8 cellular contexts compared by ENCODE assay signal in genomic region chr3:108125550-108126071, GRCh38. TPM values are rescaled to one million over a fixed set of nuclear protein-coding genes. Genes with fewer than 3 reads are reported as not detected.
DNase-seq lines count a peak whose midpoint lies in the region; ATAC-seq and TF ChIP-seq lines count a peak whose summit lies in the region.

No MANE protein-coding gene starts in this region.

- peak; percentile 55 for ATAC-seq in GM18511 (IDR thresholded peaks at IDR 0.05; ENCODE audit: unreplicated experiment)
- ATAC-seq in HG02678 (IDR thresholded peaks at IDR 0.05; ENCODE audit: unreplicated experiment), result peak; percentile 56
- peak; percentile 70 to 71 for ATAC-seq in naive B cell (ENCODE audit: low read depth in 2 of 2)

- H3K4me1 Mint-ChIP-seq in naive B cell (peaks cover 80 to 89% (median 82%) of the 10 kb centered on the region in 3 donors), MCF 10A (ENCODE audit: insufficient read depth, unreplicated experiment) (peaks cover 6% of the 10 kb centered on the region)

- H3K9me3 Mint-ChIP-seq in naive B cell, result peaks cover 0 to 9% (median 5%) of the 10 kb centered on the region in 7 donors
- no peaks in the 10 kb centered on the region for H3K9me3 Mint-ChIP-seq in MCF 10A (ENCODE audit: unreplicated experiment)

- H3K27me3 Mint-ChIP-seq in naive B cell (no peaks in the 10 kb centered on the region), MCF 10A (ENCODE audit: insufficient read depth, unreplicated experiment) (no peaks in the 10 kb centered on the region)

- TF ChIP-seq CTCF in MCF 10A (IDR thresholded peaks at IDR 0.05; ENCODE audit: unreplicated experiment) (no peak), foreskin fibroblast (IDR thresholded peaks at IDR 0.05; ENCODE audit: low read depth, low read length) (no peak)

- peak overlapping the region; percentile 85 to 96 (median 92) for H3K4me3 Mint-ChIP-seq in naive B cell
- no peak overlapping the region for H3K4me3 Mint-ChIP-seq in MCF 10A (ENCODE audit: unreplicated experiment)

- intact Hi-C loops in MCF 10A (cut with micrococcal nuclease), result no loop called here

- H3K4me3 ChIP-seq in foreskin fibroblast (ENCODE audit: low read depth in 1 of 2, low read length in 2 of 2), result no peak overlapping the region

- POLR2A ChIA-PET in MCF 10A (lab: Yijun Ruan, JAX), result no interaction called here

- CTCF ChIA-PET in MCF 10A (lab: Yijun Ruan, JAX), result interaction anchor here (0.6 kb wide), 1 partner anchor 312 kb away, joined by 6 read pairs; no protein-coding TSS in a partner anchor

- BruUV-seq in MCF 10A (replicated peaks; lab: Mats Ljungman, UMichigan), result no TSS peak

- H3K36me3 Mint-ChIP-seq in naive B cell (peaks cover 16 to 17% of the 10 kb centered on the region in 2 donors), MCF 10A (ENCODE audit: insufficient read depth, unreplicated experiment) (no peaks in the 10 kb centered on the region)

- H3K27ac Mint-ChIP-seq in naive B cell (peak overlapping the region; percentile 100), MCF 10A (ENCODE audit: low read depth, unreplicated experiment) (no peak overlapping the region)

- DNase-seq in NCI-H187 (lab: John Stamatoyannopoulos, UW) (peak; percentile 44 to 59), naive B cell (peak; percentile 93), MCF 10A (ENCODE audit: unreplicated experiment) (no peak), NOMO-1 treated with dmso at 0.1 percent for 144 hours (lab: John Stamatoyannopoulos, UW; ENCODE audit: unreplicated experiment) (no peak), foreskin fibroblast (no peak)
- DNase-seq in activated CD8-positive, alpha-beta memory T cell treated with anti-CD3 and anti-CD28 coated beads for 1 hour (ENCODE audit: extremely low read depth in 1 of 2, low read depth in 1 of 2), result peak; percentile 23 to 38

RNA-seq across cellular contexts. Expression of gene CD47, which starts 34.8 kb away (rescaled TPM):
- polyA plus RNA-seq in naive B cell (ENCODE audit: low read depth in 6 of 6), result 100 to 1,000 TPM; 219 to 439 (median 284) TPM
- 28.5 and 31.5 TPM in 2 replicates for total RNA-seq in MCF 10A (2022)

Comparison
In these comparisons a context has a peak if more than half of its experiments do, and no peak if none do; other contexts are left out.
1. DNase-seq: peak in NCI-H187 (2 of 2), activated CD8-positive, alpha-beta memory T cell treated with anti-CD3 and anti-CD28 coated beads for 1 hour (2 of 2) and naive B cell (single experiment); none in MCF 10A (single experiment), NOMO-1 treated with dmso at 0.1 percent for 144 hours (single experiment) and foreskin fibroblast (0 of 2).
2. Peak in every context shown above with its lines, with median percentiles within 50 percentile points of each other: ATAC-seq.